24 cellular contexts compared by ENCODE assay signal in genomic region chr14:50285861-50286260, GRCh38. TPM values are rescaled to one million over a fixed set of nuclear protein-coding genes. Genes with fewer than 3 reads are reported as not detected.
DNase-seq lines count a peak whose midpoint lies in the region; ATAC-seq, FAIRE-seq and TF ChIP-seq lines count a peak whose summit lies in the region.
"Had no signal": no experiment of that assay in that cellular context is flagged by ENCODE, and none has a peak within 500 bp of the region (broad histone marks: within the 10 kb centered on the region; RNA-seq: fewer than 3 reads in every experiment).

No MANE protein-coding gene starts in this region.

- H3K36me3 ChIP-seq in right lobe of liver (no peaks in the 10 kb centered on the region), HepG2 (replicated peaks in 1 of 2; ENCODE audit: control insufficient read depth in 1 of 2, insufficient read depth in 2 of 2, low read length in 2 of 2) (no peaks in the 10 kb centered on the region), psoas muscle (ENCODE audit: insufficient read depth in 1 of 2, low read depth in 1 of 2) (no peaks in the 10 kb centered on the region)

- no peak overlapping the region for H2AFZ ChIP-seq in HepG2 (ENCODE audit: low read length)
- H2AFZ ChIP-seq: GM23248 had no signal

- intact Hi-C loops in right lobe of liver (cut with DNase I) (no loop called here), HepG2 (cut with micrococcal nuclease; ENCODE audit: unreplicated experiment) (no loop called here), psoas muscle (cut with DNase I) (no loop called here)

- POLR2A ChIA-PET in HepG2 (lab: Yijun Ruan, JAX), result no interaction called here

- H3K27ac ChIP-seq in right lobe of liver (no peak overlapping the region), HepG2 (ENCODE audit: extremely low read length, insufficient read depth, low read length) (no peak overlapping the region), psoas muscle (peak overlapping the region; percentile 63)
- H3K27ac ChIP-seq: 22Rv1, BLaER1, C4-2B, GM23248 had no signal

- ATAC-seq in right lobe of liver, result peak in 3 of 4 donors; percentile 30 to 98 (median 54)
- no peak for ATAC-seq in HepG2
- ATAC-seq in left lobe of liver, result peak; percentile 98
- ATAC-seq in psoas muscle, result peak; percentile 48 to 92 (median 88)
- ATAC-seq in GM18909 (IDR thresholded peaks at IDR 0.05; ENCODE audit: poor library complexity, unreplicated experiment), result no peak
- ATAC-seq: GM12878, HCT116 had no signal

- no peak for TF ChIP-seq RAD21 in HepG2 (CRISPR knock-in tag; IDR thresholded peaks at IDR 0.05)

- H3K9me3 ChIP-seq in right lobe of liver, result no peaks in the 10 kb centered on the region
- no peaks in the 10 kb centered on the region for H3K9me3 ChIP-seq in HepG2 (ENCODE audit: low read length)
- no peaks in the 10 kb centered on the region for H3K9me3 ChIP-seq in psoas muscle
- H3K9me3 ChIP-seq: BLaER1 had no signal

- no TSS peak for BruUV-seq in HepG2 (replicated peaks; lab: Mats Ljungman, UMichigan)

- DNase-seq in right lobe of liver, result peak in 2 of 3 donors; percentile 65 to 70
- DNase-seq in HepG2 (ENCODE audit: low spot score), result no peak
- DNase-seq in left lobe of liver (ENCODE audit: low spot score), result peak; percentile 61
- no peak for DNase-seq in psoas muscle
- no peak for DNase-seq in NCI-H2171 (lab: John Stamatoyannopoulos, UW)
- DNase-seq in NCI-H2196 treated with DMSO at 0.1 percent for 48 hours (lab: John Stamatoyannopoulos, UW; ENCODE audit: unreplicated experiment), result no peak
- no peak for DNase-seq in retina
- DNase-seq: CD4-positive, CD25-positive, alpha-beta regulatory T cell; CD8-positive, alpha-beta memory T cell; DMS 273 treated with DMSO at 0.1 percent for 48 hours; DMS79; EL; GDM1; GM23248; H7 had no signal

- no peak for FAIRE-seq in HepG2 (lab: Jason Lieb, UNC)
- FAIRE-seq: A204.1, D721Med, GM12878, H1 had no signal

- H3K27me3 ChIP-seq in right lobe of liver (no peaks in the 10 kb centered on the region), HepG2 (ENCODE audit: control insufficient read depth in 1 of 2, insufficient read depth in 2 of 2, low read length in 2 of 2) (no peaks in the 10 kb centered on the region), psoas muscle (ENCODE audit: insufficient read depth in 3 of 3, low read length in 2 of 3) (no peaks in the 10 kb centered on the region)
- H3K27me3 ChIP-seq: BLaER1 had no signal

- H3K4me1 ChIP-seq in right lobe of liver (no peaks in the 10 kb centered on the region), HepG2 (ENCODE audit: insufficient read depth, low read length) (no peaks in the 10 kb centered on the region), psoas muscle (no peaks in the 10 kb centered on the region)
- H3K4me1 ChIP-seq: BLaER1 had no signal

- TF ChIP-seq EP300 in HepG2 (IDR thresholded peaks at IDR 0.05; ENCODE audit: low read depth in 2 of 2, low read length in 2 of 2) (no peak), HepG2 (CRISPR knock-in tag; IDR thresholded peaks at IDR 0.05; ENCODE audit: borderline replicate concordance) (no peak)

- no peaks in the 10 kb centered on the region for H4K20me1 ChIP-seq in HepG2 (ENCODE audit: insufficient read depth, low read length)
- H4K20me1 ChIP-seq: BLaER1 had no signal

- H3K4me3 ChIP-seq in right lobe of liver, result no peak overlapping the region
- no peak overlapping the region for H3K4me3 ChIP-seq in HepG2 (replicated peaks in 1 of 3; ENCODE audit: insufficient read depth in 1 of 3, low read depth in 2 of 3, low read length in 3 of 3)
- no peak overlapping the region for H3K4me3 ChIP-seq in psoas muscle
- H3K4me3 ChIP-seq: BLaER1, GM12878, GM23248 had no signal

- TF ChIP-seq POLR2A in right lobe of liver (IDR thresholded peaks at IDR 0.05) (no peak), HepG2 (IDR thresholded peaks at IDR 0.05; ENCODE audit: insufficient read depth in 1 of 2, low read depth in 2 of 2, low read length in 2 of 2) (no peak)

- H3K4me2 ChIP-seq in HepG2 (ENCODE audit: low read depth, low read length), result no peak overlapping the region
- H3K4me2 ChIP-seq: BLaER1 had no signal

- CTCF ChIA-PET in HepG2 (lab: Yijun Ruan, JAX; ENCODE audit: low intra/inter-chr PET ratio, low total read pairs), result no interaction called here

- H3K79me2 ChIP-seq in HepG2 (ENCODE audit: insufficient read depth, low read length), result no peaks in the 10 kb centered on the region

- no peak overlapping the region for H3K9ac ChIP-seq in HepG2 (ENCODE audit: insufficient read depth, low read depth, low read length)
- H3K9ac ChIP-seq: BLaER1, GM23248 had no signal

- no peak for TF ChIP-seq CTCF in right lobe of liver (IDR thresholded peaks at IDR 0.05)
- no peak for TF ChIP-seq CTCF in HepG2 (CRISPR knock-in tag; IDR thresholded peaks at IDR 0.05)
- no peak for TF ChIP-seq CTCF in psoas muscle (IDR thresholded peaks at IDR 0.05)

- in situ Hi-C loops in HepG2 (cut with HindIII; ENCODE audit: extremely low pct_ligation_motif_present, low pct_unique_long_range_greater_than_20kb), result no loop called here

RNA-seq across cellular contexts. Expression of gene L2HGDH, which starts 26.2 kb away (rescaled TPM):
- 10 to 100 TPM in 1 of 6 experiments, 1 to 10 TPM in 5; 6.1 to 11.1 (median 6.9) TPM for total RNA-seq in right lobe of liver
- total RNA-seq in HepG2 (2016; rRNA removed; fragmentation: Illumina TruSeq; extraction: Trizol), result 5.0 and 7.4 TPM in 2 replicates
- 10.4 and 10.5 TPM in 2 replicates for total RNA-seq in HepG2 (2016; cell fraction: cytosol; rRNA removed; fragmentation: Illumina TruSeq; extraction: Trizol; ENCODE audit: low read depth)
- 4.9 and 8.4 TPM in 2 replicates for total RNA-seq in HepG2 (2016; cell fraction: insoluble cytoplasmic fraction; rRNA removed; fragmentation: Illumina TruSeq; extraction: Trizol)
- 6.0 and 6.4 TPM in 2 replicates for total RNA-seq in HepG2 (2016; cell fraction: membrane; rRNA removed; fragmentation: Illumina TruSeq; extraction: Trizol)
- total RNA-seq in HepG2 (2016; cell fraction: nucleus; rRNA removed; fragmentation: Illumina TruSeq; extraction: Trizol), result 3.4 and 4.9 TPM in 2 replicates
- polyA plus RNA-seq in HepG2 (2011; rRNA removed), result 2.3 and 3.3 TPM in 2 replicates
- 2.1 and 2.6 TPM in 2 replicates for polyA plus RNA-seq in HepG2 (2011; cell fraction: cytosol; rRNA removed)
- polyA plus RNA-seq in HepG2 (2011; cell fraction: nucleus; rRNA removed), result 1.1 and 1.7 TPM in 2 replicates
- polyA plus RNA-seq in HepG2 (2012), result 2.5 and 3.4 TPM in 2 replicates
- 0.43 and 0.51 TPM in 2 replicates for polyA plus RNA-seq in HepG2 (2016; cell fraction: cytosol; fragmentation: Illumina TruSeq; extraction: Trizol; ENCODE audit: low read depth)
- polyA plus RNA-seq in HepG2 (2016; cell fraction: insoluble cytoplasmic fraction; fragmentation: Illumina TruSeq; extraction: Trizol; ENCODE audit: low read depth), result 5.4 and 6.1 TPM in 2 replicates
- polyA plus RNA-seq in HepG2 (2016; cell fraction: membrane; fragmentation: Illumina TruSeq; extraction: Trizol; ENCODE audit: low read depth), result 0.57 and 0.84 TPM in 2 replicates
- 4.3 and 5.0 TPM in 2 replicates for polyA plus RNA-seq in HepG2 (2016; cell fraction: nucleus; fragmentation: Illumina TruSeq; extraction: Trizol; ENCODE audit: insufficient read depth, low read depth)
- 5.1 and 6.6 TPM in 2 replicates for polyA minus RNA-seq in HepG2 (2011; rRNA and poly(A)+ RNA removed; ENCODE audit: low replicate concordance)
- 2.2 and 2.7 TPM in 2 replicates for polyA minus RNA-seq in HepG2 (2011; cell fraction: cytosol; rRNA and poly(A)+ RNA removed)
- polyA minus RNA-seq in HepG2 (2011; cell fraction: nucleus; rRNA and poly(A)+ RNA removed), result 4.2 and 7.2 TPM in 2 replicates
- 9.2 TPM for total RNA-seq in left lobe of liver
- 10 to 100 TPM in 3 of 4 donors, 1 to 10 TPM in 1; 9.3 to 10.9 (median 10.2) TPM for total RNA-seq in psoas muscle
- polyA plus RNA-seq in psoas muscle, result 10 to 100 TPM in 1 of 3 donors, 1 to 10 TPM in 2; 3.5 to 10.4 (median 4.9) TPM

RNA-seq across cellular contexts. Expression of gene DMAC2L, which starts 26.3 kb away (rescaled TPM):
- total RNA-seq in right lobe of liver (10 to 100 TPM in 1 of 6 experiments, 1 to 10 TPM in 5; 4.1 to 10.9 (median 7.1) TPM), HepG2 (2016; rRNA removed; fragmentation: Illumina TruSeq; extraction: Trizol) (19.4 and 27.4 TPM in 2 replicates), left lobe of liver (8.0 TPM), psoas muscle (10 to 100 TPM; 26.7 to 43.5 (median 35.1) TPM)
- total RNA-seq in HepG2 (2016; cell fraction: cytosol; rRNA removed; fragmentation: Illumina TruSeq; extraction: Trizol; ENCODE audit: low read depth), result 10.3 and 11.7 TPM in 2 replicates
- total RNA-seq in HepG2 (2016; cell fraction: insoluble cytoplasmic fraction; rRNA removed; fragmentation: Illumina TruSeq; extraction: Trizol), result 23.4 and 25.5 TPM in 2 replicates
- total RNA-seq in HepG2 (2016; cell fraction: membrane; rRNA removed; fragmentation: Illumina TruSeq; extraction: Trizol), result 16.0 and 17.6 TPM in 2 replicates
- total RNA-seq in HepG2 (2016; cell fraction: nucleus; rRNA removed; fragmentation: Illumina TruSeq; extraction: Trizol), result 13.5 and 14.7 TPM in 2 replicates
- polyA plus RNA-seq in HepG2 (2011; rRNA removed) (14.6 and 23.2 TPM in 2 replicates), psoas muscle (10 to 100 TPM; 21.7 to 36.6 (median 26.6) TPM)
- 21.5 and 25.4 TPM in 2 replicates for polyA plus RNA-seq in HepG2 (2011; cell fraction: cytosol; rRNA removed)
- polyA plus RNA-seq in HepG2 (2011; cell fraction: nucleus; rRNA removed), result 10.4 and 12.7 TPM in 2 replicates
- 13.8 and 15.5 TPM in 2 replicates for polyA plus RNA-seq in HepG2 (2012)
- 14.1 and 16.6 TPM in 2 replicates for polyA plus RNA-seq in HepG2 (2016; cell fraction: cytosol; fragmentation: Illumina TruSeq; extraction: Trizol; ENCODE audit: low read depth)
- polyA plus RNA-seq in HepG2 (2016; cell fraction: insoluble cytoplasmic fraction; fragmentation: Illumina TruSeq; extraction: Trizol; ENCODE audit: low read depth), result 30.2 and 31.0 TPM in 2 replicates
- 14.7 and 20.0 TPM in 2 replicates for polyA plus RNA-seq in HepG2 (2016; cell fraction: membrane; fragmentation: Illumina TruSeq; extraction: Trizol; ENCODE audit: low read depth)
- polyA plus RNA-seq in HepG2 (2016; cell fraction: nucleus; fragmentation: Illumina TruSeq; extraction: Trizol; ENCODE audit: insufficient read depth, low read depth), result 15.0 and 25.9 TPM in 2 replicates
- 13.6 and 16.5 TPM in 2 replicates for polyA minus RNA-seq in HepG2 (2011; rRNA and poly(A)+ RNA removed; ENCODE audit: low replicate concordance)
- 8.0 and 8.6 TPM in 2 replicates for polyA minus RNA-seq in HepG2 (2011; cell fraction: cytosol; rRNA and poly(A)+ RNA removed)
- 20.9 and 26.0 TPM in 2 replicates for polyA minus RNA-seq in HepG2 (2011; cell fraction: nucleus; rRNA and poly(A)+ RNA removed)

RNA-seq across cellular contexts. Expression of gene SOS2, which starts 54.5 kb away (rescaled TPM):
- total RNA-seq in right lobe of liver, result 10 to 100 TPM in 3 of 6 experiments, 1 to 10 TPM in 3; 9.0 to 12.4 (median 10.3) TPM
- total RNA-seq in HepG2 (2016; rRNA removed; fragmentation: Illumina TruSeq; extraction: Trizol), result 12.1 and 14.9 TPM in 2 replicates
- total RNA-seq in HepG2 (2016; cell fraction: cytosol; rRNA removed; fragmentation: Illumina TruSeq; extraction: Trizol; ENCODE audit: low read depth), result 5.2 and 6.4 TPM in 2 replicates
- 11.5 and 13.8 TPM in 2 replicates for total RNA-seq in HepG2 (2016; cell fraction: insoluble cytoplasmic fraction; rRNA removed; fragmentation: Illumina TruSeq; extraction: Trizol)
- total RNA-seq in HepG2 (2016; cell fraction: membrane; rRNA removed; fragmentation: Illumina TruSeq; extraction: Trizol), result 7.3 and 7.9 TPM in 2 replicates
- 14.5 and 15.8 TPM in 2 replicates for total RNA-seq in HepG2 (2016; cell fraction: nucleus; rRNA removed; fragmentation: Illumina TruSeq; extraction: Trizol)
- polyA plus RNA-seq in HepG2 (2011; rRNA removed), result 8.8 and 9.3 TPM in 2 replicates
- 3.6 and 6.0 TPM in 2 replicates for polyA plus RNA-seq in HepG2 (2011; cell fraction: cytosol; rRNA removed)
- 4.3 and 5.0 TPM in 2 replicates for polyA plus RNA-seq in HepG2 (2011; cell fraction: nucleus; rRNA removed)
- 8.1 and 8.2 TPM in 2 replicates for polyA plus RNA-seq in HepG2 (2012)
- 0.43 and 0.45 TPM in 2 replicates for polyA plus RNA-seq in HepG2 (2016; cell fraction: cytosol; fragmentation: Illumina TruSeq; extraction: Trizol; ENCODE audit: low read depth)
- polyA plus RNA-seq in HepG2 (2016; cell fraction: insoluble cytoplasmic fraction; fragmentation: Illumina TruSeq; extraction: Trizol; ENCODE audit: low read depth), result 11.6 and 11.8 TPM in 2 replicates
- 2.4 and 3.1 TPM in 2 replicates for polyA plus RNA-seq in HepG2 (2016; cell fraction: membrane; fragmentation: Illumina TruSeq; extraction: Trizol; ENCODE audit: low read depth)
- 11.0 and 11.2 TPM in 2 replicates for polyA plus RNA-seq in HepG2 (2016; cell fraction: nucleus; fragmentation: Illumina TruSeq; extraction: Trizol; ENCODE audit: insufficient read depth, low read depth)
- 7.3 and 7.9 TPM in 2 replicates for polyA minus RNA-seq in HepG2 (2011; rRNA and poly(A)+ RNA removed; ENCODE audit: low replicate concordance)
- 10.0 and 11.1 TPM in 2 replicates for polyA minus RNA-seq in HepG2 (2011; cell fraction: cytosol; rRNA and poly(A)+ RNA removed)
- polyA minus RNA-seq in HepG2 (2011; cell fraction: nucleus; rRNA and poly(A)+ RNA removed), result 39.7 and 43.0 TPM in 2 replicates
- total RNA-seq in left lobe of liver, result 9.9 TPM
- total RNA-seq in psoas muscle, result 10 to 100 TPM; 45.0 to 55.1 (median 52.9) TPM
- 10 to 100 TPM; 19.4 to 38.6 (median 22.1) TPM for polyA plus RNA-seq in psoas muscle

Comparison
In these comparisons a context has a peak if more than half of its experiments do, and no peak if none do; other contexts are left out.
1. ATAC-seq: peak in right lobe of liver (3 of 4), left lobe of liver (single experiment) and psoas muscle (4 of 4); none in HepG2 (single experiment) and GM18909 (single experiment).
2. DNase-seq: peak in right lobe of liver (2 of 3) and left lobe of liver (single experiment); none in HepG2 (single experiment), psoas muscle (0 of 2), NCI-H2171 (single experiment), NCI-H2196 treated with DMSO at 0.1 percent for 48 hours (single experiment) and retina (single experiment).